In the genomic region with DNA sequence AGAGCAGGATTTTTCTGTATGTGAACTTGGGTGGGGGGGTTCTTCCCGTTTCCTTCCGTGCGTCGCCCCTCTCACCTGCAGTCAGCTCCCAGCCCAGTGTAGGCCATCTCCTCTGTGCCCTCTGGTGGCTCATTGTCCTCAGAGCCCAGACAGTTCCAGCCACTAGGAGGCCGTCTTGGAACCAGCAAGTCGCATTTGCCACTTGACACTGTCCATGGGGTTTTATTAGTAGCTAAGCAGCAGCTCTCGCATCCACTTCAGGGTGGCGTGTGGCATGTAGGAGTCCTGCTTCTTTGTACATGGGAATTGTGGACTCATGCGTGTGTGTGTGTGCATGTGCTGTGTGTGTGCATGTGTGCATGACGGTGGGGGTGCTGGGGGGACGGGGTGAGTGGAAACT, we compare ENCODE assay signal across 8 cellular contexts.
DNase-seq lines count a peak whose midpoint lies in the region; ATAC-seq, FAIRE-seq and TF ChIP-seq lines count a peak whose summit lies in the region.

No MANE protein-coding gene starts in this region.

- TF ChIP-seq CTCF in AG09319 (IDR thresholded peaks at IDR 0.05; ENCODE audit: low read depth, low read length), result peak; percentile 50
- TF ChIP-seq CTCF in GM12873 (IDR thresholded peaks at IDR 0.05; ENCODE audit: insufficient read depth, low read depth, low read length, missing control alignments), result peak; percentile 41
- peak; percentile 33 for TF ChIP-seq CTCF in RWPE1 (conservative IDR thresholded peaks at IDR 0.05; ENCODE audit: low read depth)
- peak; percentile 60 for TF ChIP-seq CTCF in epithelial cell of proximal tubule (conservative IDR thresholded peaks at IDR 0.05; ENCODE audit: low read depth, low read length)
- TF ChIP-seq CTCF in nephron progenitor cell (IDR thresholded peaks at IDR 0.05), result peak; percentile 28

- POLR2A ChIA-PET in RWPE1 (lab: Yijun Ruan, JAX; ENCODE audit: low non-redundant PET), result no interaction called here

- H3K4me3 Mint-ChIP-seq in nephron progenitor cell, result no peak overlapping the region

- H3K27me3 Mint-ChIP-seq in nephron progenitor cell (ENCODE audit: low read depth, poor library complexity), result no peaks in the 10 kb centered on the region

- no peak for FAIRE-seq in H54 (lab: Jason Lieb, UNC)

- CTCF ChIA-PET in RWPE1 (lab: Yijun Ruan, JAX), result interaction anchor here (0.6 to 1.4 kb wide), 5 partner anchors 9 to 116 kb away, joined by 3 to 13 read pairs (median 3); no protein-coding TSS in a partner anchor

- peaks cover 47% of the 10 kb centered on the region for H3K4me1 Mint-ChIP-seq in nephron progenitor cell

- DNase-seq in AG09319 (ENCODE audit: extremely low read depth, low read depth), result no peak
- peak; percentile 19 for DNase-seq in RWPE1 (ENCODE audit: low spot score)
- DNase-seq in epithelial cell of proximal tubule (ENCODE audit: low read depth), result no peak
- peak; percentile 40 for DNase-seq in nephron progenitor cell
- no peak for DNase-seq in H54 (ENCODE audit: insufficient read length, low spot score)

- H3K4me3 ChIP-seq in epithelial cell of proximal tubule (ENCODE audit: low read depth, low read length), result no peak overlapping the region

- no peak for ATAC-seq in GM21825 (IDR thresholded peaks at IDR 0.05; ENCODE audit: unreplicated experiment)
- ATAC-seq in HG03457 (IDR thresholded peaks at IDR 0.05; ENCODE audit: unreplicated experiment), result no peak

- H3K27ac Mint-ChIP-seq in nephron progenitor cell, result no peak overlapping the region

- no peak for TF ChIP-seq POLR2A in H54 (IDR thresholded peaks at IDR 0.05; ENCODE audit: low read depth, low read length)

- no peaks in the 10 kb centered on the region for H3K9me3 Mint-ChIP-seq in nephron progenitor cell

- H3K36me3 Mint-ChIP-seq in nephron progenitor cell (ENCODE audit: low read depth), result peaks cover 64% of the 10 kb centered on the region

- no peak overlapping the region for H3K27ac ChIP-seq in RWPE1

Comparison
In these comparisons a context has a peak if more than half of its experiments do, and no peak if none do; other contexts are left out.
1. DNase-seq: peak in RWPE1 (single experiment) and nephron progenitor cell (single experiment); none in AG09319 (single experiment), epithelial cell of proximal tubule (single experiment) and H54 (single experiment).
2. Peak in every context shown above with its lines, with median percentiles within 50 percentile points of each other: CTCF ChIP-seq.